In genomic region chr1:54253480-54253879, GRCh38 we compare ENCODE assay signal across 9 cellular contexts. TPM values are rescaled to one million over a fixed set of nuclear protein-coding genes. Genes with fewer than 3 reads are reported as not detected.
DNase-seq lines count a peak whose midpoint lies in the region; ATAC-seq and TF ChIP-seq lines count a peak whose summit lies in the region.
"Had no signal": no experiment of that assay in that cellular context is flagged by ENCODE, and none has a peak within 500 bp of the region (broad histone marks: within the 10 kb centered on the region; RNA-seq: fewer than 3 reads in every experiment).

No MANE protein-coding gene starts in this region.

- TF ChIP-seq EP300 in transverse colon (IDR thresholded peaks at IDR 0.05; ENCODE audit: low read depth): no peak

- H3K27ac ChIP-seq in Panc1 (ENCODE audit: low read length): no peak overlapping the region
- no peak overlapping the region for H3K27ac ChIP-seq in transverse colon

- H3K27me3 Mint-ChIP-seq in nephron progenitor cell (ENCODE audit: low read depth, poor library complexity): no peaks in the 10 kb centered on the region

- POLR2A ChIA-PET in Panc1 (lab: Charles Lee): interaction anchor here (0.6 to 0.7 kb wide), 3 partner anchors 32 to 138 kb away, joined by 3 to 13 read pairs (median 4); no protein-coding TSS in a partner anchor

- no peak overlapping the region for H3K4me3 ChIP-seq in Panc1 (ENCODE audit: low read depth in 2 of 2, low read length in 2 of 2)
- no peak overlapping the region for H3K4me3 ChIP-seq in transverse colon

- no peak for TF ChIP-seq CTCF in Panc1 (IDR thresholded peaks at IDR 0.05)
- TF ChIP-seq CTCF in nephron progenitor cell (IDR thresholded peaks at IDR 0.05): no peak
- TF ChIP-seq CTCF in transverse colon (IDR thresholded peaks at IDR 0.05): no peak

- intact Hi-C loops in Panc1 (cut with micrococcal nuclease; ENCODE audit: unreplicated experiment): no loop called here
- intact Hi-C loops in transverse colon (cut with DNase I; ENCODE audit: low total_unique reads): no loop called here

- peaks cover 41% of the 10 kb centered on the region for H3K36me3 Mint-ChIP-seq in nephron progenitor cell (ENCODE audit: low read depth)

- H3K36me3 ChIP-seq in Panc1 (ENCODE audit: control insufficient read depth, insufficient read depth, low read length) (no peaks in the 10 kb centered on the region), transverse colon (no peaks in the 10 kb centered on the region)

- peak overlapping the region; percentile 14 for H3K27ac Mint-ChIP-seq in nephron progenitor cell

- CTCF ChIA-PET in Panc1 (lab: Charles Lee): interaction anchor here (0.5 to 0.7 kb wide), 2 partner anchors 97 to 279 kb away, joined by 3 to 8 read pairs; no protein-coding TSS in a partner anchor

- H3K9me3 ChIP-seq in Panc1 (ENCODE audit: control insufficient read depth, insufficient read depth, low read depth, low read length) (no peaks in the 10 kb centered on the region), transverse colon (no peaks in the 10 kb centered on the region)

- peaks cover 45% of the 10 kb centered on the region for H3K4me1 Mint-ChIP-seq in nephron progenitor cell

- ATAC-seq in Panc1 (peak; percentile 71), HG02678 (IDR thresholded peaks at IDR 0.05; ENCODE audit: unreplicated experiment) (no peak)

- no peak for TF ChIP-seq POLR2A in transverse colon (IDR thresholded peaks at IDR 0.05)

- in situ Hi-C loops in Panc1 (cut with HindIII; ENCODE audit: low pct_unique_long_range_greater_than_20kb, low sequenced_read_pairs) (no loop called here), transverse colon (cut with MboI; ENCODE audit: low pct_ligation_motif_present in 1 of 4, low pct_unique_long_range_greater_than_20kb in 1 of 4, low sequenced_read_pairs in 3 of 4) (no loop called here)

- no peak overlapping the region for H3K4me3 Mint-ChIP-seq in nephron progenitor cell

- 69 to 82% methylated on average over 2 to 5 of the region's 5 CpGs for WGBS in transverse colon (ENCODE audit: low coverage in 1 of 2), 2 donors

- peaks cover 36% of the 10 kb centered on the region for H3K4me1 ChIP-seq in Panc1 (ENCODE audit: control insufficient read depth, insufficient read depth, low read length)
- peaks cover 0 to 27% (median 7%) of the 10 kb centered on the region in 4 donors for H3K4me1 ChIP-seq in transverse colon

- H3K9me3 Mint-ChIP-seq in nephron progenitor cell: no peaks in the 10 kb centered on the region

- no TSS peak for BruUV-seq in Panc1 (replicated peaks; lab: Mats Ljungman, UMichigan)

- DNase-seq in ELF-1 (ENCODE audit: low read depth, low spot score): peak; percentile 26
- no peak for DNase-seq in Panc1 (ENCODE audit: low read depth, low spot score)
- peak; percentile 29 to 87 for DNase-seq in dermis microvascular lymphatic vessel endothelial cell (ENCODE audit: low read depth in 2 of 2)
- DNase-seq in nephron progenitor cell: no peak
- no peak for DNase-seq in transverse colon
- DNase-seq in NOMO-1 treated with dmso at 0.1 percent for 144 hours (lab: John Stamatoyannopoulos, UW; ENCODE audit: unreplicated experiment): no peak
- no peak for DNase-seq in iPS-NIHi11 (ENCODE audit: low spot score)
- DNase-seq: activated naive CD4-positive, alpha-beta T cell treated with anti-CD3 and anti-CD28 coated beads, Interleukin-2, amount 50 U/mL, for 16 hours had no signal

- no peaks in the 10 kb centered on the region for H3K27me3 ChIP-seq in Panc1 (ENCODE audit: control insufficient read depth, insufficient read depth, low read length)
- H3K27me3 ChIP-seq in transverse colon: no peaks in the 10 kb centered on the region

RNA-seq across cellular contexts. Expression of gene MRPL37, which starts 53.5 kb away (rescaled TPM):
- 138 TPM for total RNA-seq in Panc1 (2021; ENCODE audit: unreplicated experiment)
- 106 TPM for polyA plus RNA-seq in Panc1 (2012; ENCODE audit: insufficient read length)
- 48.5 and 56.4 TPM in 2 replicates for total RNA-seq in dermis microvascular lymphatic vessel endothelial cell
- 100 to 1,000 TPM in 1 of 4 donors, 10 to 100 TPM in 2, 1 to 10 TPM in 1; 9.7 to 122 (median 57.8) TPM for total RNA-seq in transverse colon

RNA-seq across cellular contexts. Expression of gene CYB5RL, which starts 53.6 kb away (rescaled TPM):
- total RNA-seq in Panc1 (2021; ENCODE audit: unreplicated experiment) (19.4 TPM), dermis microvascular lymphatic vessel endothelial cell (3.5 and 5.3 TPM in 2 replicates), transverse colon (1 to 10 TPM; 1.9 to 5.1 (median 3.6) TPM)
- polyA plus RNA-seq in Panc1 (2012; ENCODE audit: insufficient read length): 10.6 TPM

Comparison
In these comparisons a context has a peak if more than half of its experiments do, and no peak if none do; other contexts are left out.
1. DNase-seq: peak in ELF-1 (single experiment) and dermis microvascular lymphatic vessel endothelial cell (2 of 2); none in Panc1 (single experiment), nephron progenitor cell (single experiment), transverse colon (single experiment), NOMO-1 treated with dmso at 0.1 percent for 144 hours (single experiment) and iPS-NIHi11 (single experiment).